Comparison of ENCODE assay signal across 8 cellular contexts in genomic region chr15:40859206-40859851, GRCh38. TPM values are rescaled to one million over a fixed set of nuclear protein-coding genes. Genes with fewer than 3 reads are reported as not detected.
DNase-seq lines count a peak whose midpoint lies in the region; ATAC-seq and TF ChIP-seq lines count a peak whose summit lies in the region.

No MANE protein-coding gene starts in this region.

- ATAC-seq in gastroesophageal sphincter: no peak

- TF ChIP-seq EP300 in gastroesophageal sphincter (IDR thresholded peaks at IDR 0.05): no peak
- no peak for TF ChIP-seq EP300 in transverse colon (IDR thresholded peaks at IDR 0.05; ENCODE audit: low read depth)

- peaks cover 13% of the 10 kb centered on the region for H3K4me1 ChIP-seq in KMS-11 (ENCODE audit: low read depth, poor library complexity, severe bottlenecking)
- peaks cover 0 to 9% (median 0%) of the 10 kb centered on the region in 3 donors for H3K4me1 ChIP-seq in gastroesophageal sphincter
- H3K4me1 ChIP-seq in parathyroid adenoma: no peaks in the 10 kb centered on the region
- peaks cover 3 to 57% (median 47%) of the 10 kb centered on the region in 4 donors for H3K4me1 ChIP-seq in transverse colon

- TF ChIP-seq POLR2A in gastroesophageal sphincter (IDR thresholded peaks at IDR 0.05) (no peak), transverse colon (IDR thresholded peaks at IDR 0.05) (peak; percentile 37)

- H3K27me3 ChIP-seq in KMS-11 (ENCODE audit: insufficient read depth, low read depth) (no peaks in the 10 kb centered on the region), gastroesophageal sphincter (peaks cover 60% of the 10 kb centered on the region), parathyroid adenoma (ENCODE audit: control insufficient read depth, insufficient read depth, low read length) (no peaks in the 10 kb centered on the region), transverse colon (no peaks in the 10 kb centered on the region)

- H3K9ac ChIP-seq in KMS-11 (no peak overlapping the region), parathyroid adenoma (no peak overlapping the region)

- H3K27ac ChIP-seq in KMS-11: no peak overlapping the region
- no peak overlapping the region for H3K27ac ChIP-seq in gastroesophageal sphincter
- no peak overlapping the region for H3K27ac ChIP-seq in parathyroid adenoma
- H3K27ac ChIP-seq in transverse colon: peak overlapping the region; percentile 55 to 83 (median 65)

- H2AFZ ChIP-seq in KMS-11 (ENCODE audit: low read depth) (peak overlapping the region; percentile 26; the same call in 1 of the 2 replicates), parathyroid adenoma (no peak overlapping the region)

- in situ Hi-C loops in SK-MEL-5 (cut with HindIII; ENCODE audit: low pct_unique_long_range_greater_than_20kb, low sequenced_read_pairs) (no loop called here), transverse colon (cut with MboI; ENCODE audit: low pct_ligation_motif_present in 1 of 4, low pct_unique_long_range_greater_than_20kb in 1 of 4, low sequenced_read_pairs in 3 of 4) (loop anchor here in 1 of 4 donors (5.0 kb wide), 1 partner anchor 33 kb away; the partner anchor contains the start of gene VPS18)

- peak; percentile 86 for TF ChIP-seq CTCF in KMS-11 (conservative IDR thresholded peaks at IDR 0.05; ENCODE audit: low read depth, low read length)
- TF ChIP-seq CTCF in gastroesophageal sphincter (IDR thresholded peaks at IDR 0.05): peak in 3 of 4 experiments; percentile 35 to 70 (median 37)
- peak; percentile 65 for TF ChIP-seq CTCF in parathyroid adenoma (IDR thresholded peaks at IDR 0.05)
- TF ChIP-seq CTCF in transverse colon (IDR thresholded peaks at IDR 0.05): peak; percentile 72 to 92 (median 76)

- DNase-seq in DMS53 (lab: John Stamatoyannopoulos, UW): peak; percentile 88
- no peak for DNase-seq in DMS53 treated with DMSO at 0.1 percent for 48 hours (lab: John Stamatoyannopoulos, UW; ENCODE audit: unreplicated experiment)
- peak; percentile 85 for DNase-seq in SK-MEL-5 (ENCODE audit: low read depth, low spot score)
- DNase-seq in activated effector memory CD4-positive, alpha-beta T cell treated with Interleukin-2 at 50 U/mL for 16 hours: peak; percentile 64
- peak; percentile 92 for DNase-seq in transverse colon

- no peaks in the 10 kb centered on the region for H4K20me1 ChIP-seq in KMS-11 (ENCODE audit: insufficient read depth)

- H3K36me3 ChIP-seq in KMS-11 (ENCODE audit: insufficient read depth): no peaks in the 10 kb centered on the region
- H3K36me3 ChIP-seq in gastroesophageal sphincter: no peaks in the 10 kb centered on the region
- H3K36me3 ChIP-seq in parathyroid adenoma (ENCODE audit: control insufficient read depth, insufficient read depth, low read length): no peaks in the 10 kb centered on the region
- peaks cover 0 to 7% (median 0%) of the 10 kb centered on the region in 4 donors for H3K36me3 ChIP-seq in transverse colon

- H3K9me3 ChIP-seq in gastroesophageal sphincter (no peaks in the 10 kb centered on the region), parathyroid adenoma (ENCODE audit: control insufficient read depth, low read length) (no peaks in the 10 kb centered on the region), transverse colon (no peaks in the 10 kb centered on the region)

- H3K79me2 ChIP-seq in KMS-11 (ENCODE audit: insufficient read depth, low read depth): no peaks in the 10 kb centered on the region
- no peaks in the 10 kb centered on the region for H3K79me2 ChIP-seq in parathyroid adenoma

- H3K4me3 ChIP-seq in KMS-11 (IDR thresholded peaks at IDR 0.05; ENCODE audit: insufficient read depth, low read depth, low read length): no peak overlapping the region
- no peak overlapping the region for H3K4me3 ChIP-seq in gastroesophageal sphincter
- no peak overlapping the region for H3K4me3 ChIP-seq in parathyroid adenoma (ENCODE audit: low read depth, low read length)
- no peak overlapping the region for H3K4me3 ChIP-seq in transverse colon

- H3K4me2 ChIP-seq in KMS-11: no peak overlapping the region
- H3K4me2 ChIP-seq in parathyroid adenoma (ENCODE audit: low read length): no peak overlapping the region

- intact Hi-C loops in transverse colon (cut with DNase I; ENCODE audit: low total_unique reads): loop anchor here (2.0 kb wide), 1 partner anchor 33 kb away; no protein-coding TSS in a partner anchor

- WGBS in gastroesophageal sphincter (ENCODE audit: low coverage in 1 of 2), 2 donors: 59 to 61% methylated on average over 9 to 14 of the region's 18 CpGs
- WGBS in transverse colon (ENCODE audit: low coverage in 1 of 2), 2 donors: 41 to 100% methylated on average over 1 to 18 of the region's 18 CpGs

RNA-seq across cellular contexts. Expression of gene RHOV, which starts 14.7 kb away (rescaled TPM):
- 0.32 and 0.82 TPM in 2 replicates for total RNA-seq in SK-MEL-5 (2014; rRNA removed; shearing (Covaris generic))
- polyA plus RNA-seq in SK-MEL-5 (2015; cell fraction: cytosol; rRNA removed): 0.14 and 0.24 TPM in 2 replicates
- 0.42 TPM in 1 of 2 replicates, not detected in the other for polyA plus RNA-seq in SK-MEL-5 (2015; cell fraction: nucleus; rRNA removed)
- 1 to 10 TPM in 1 of 4 donors, not detected in 3; 7.0 TPM for total RNA-seq in gastroesophageal sphincter
- total RNA-seq in transverse colon: 1 to 10 TPM; 2.7 to 6.7 (median 4.0) TPM

RNA-seq across cellular contexts. Expression of gene SPINT1, which starts 15.5 kb away (rescaled TPM):
- 0.32 and 1.4 TPM in 2 replicates for total RNA-seq in SK-MEL-5 (2014; rRNA removed; shearing (Covaris generic))
- polyA plus RNA-seq in SK-MEL-5 (2015; cell fraction: cytosol; rRNA removed): 0.38 and 0.81 TPM in 2 replicates
- 1.6 TPM in 1 of 2 replicates, not detected in the other for polyA plus RNA-seq in SK-MEL-5 (2015; cell fraction: nucleus; rRNA removed)
- total RNA-seq in gastroesophageal sphincter (10 to 100 TPM in 1 of 4 donors, 1 to 10 TPM in 3; 2.0 to 29.8 (median 2.8) TPM), transverse colon (100 to 1,000 TPM; 285 to 729 (median 580) TPM)

RNA-seq across cellular contexts. Expression of gene PPP1R14D, which starts 30.8 kb away (rescaled TPM):
- not detected in 2 replicates for total RNA-seq in SK-MEL-5 (2014; rRNA removed; shearing (Covaris generic))
- polyA plus RNA-seq in SK-MEL-5 (2015; cell fraction: cytosol; rRNA removed): 0.20 TPM in 1 of 2 replicates, not detected in the other
- polyA plus RNA-seq in SK-MEL-5 (2015; cell fraction: nucleus; rRNA removed): not detected in 2 replicates
- total RNA-seq in gastroesophageal sphincter: not detected
- 100 to 1,000 TPM in 3 of 4 donors, 10 to 100 TPM in 1; 19.5 to 256 (median 144) TPM for total RNA-seq in transverse colon

RNA-seq across cellular contexts. Expression of gene VPS18, which starts 34.9 kb away (rescaled TPM):
- 85.6 and 88.6 TPM in 2 replicates for total RNA-seq in SK-MEL-5 (2014; rRNA removed; shearing (Covaris generic))
- 52.0 and 53.3 TPM in 2 replicates for polyA plus RNA-seq in SK-MEL-5 (2015; cell fraction: cytosol; rRNA removed)
- 23.0 and 23.6 TPM in 2 replicates for polyA plus RNA-seq in SK-MEL-5 (2015; cell fraction: nucleus; rRNA removed)
- 10 to 100 TPM; 24.6 to 36.3 (median 29.9) TPM for total RNA-seq in gastroesophageal sphincter
- 10 to 100 TPM; 18.3 to 58.7 (median 21.0) TPM for total RNA-seq in transverse colon

RNA-seq across cellular contexts. Expression of gene DNAJC17, which starts 52.1 kb away (rescaled TPM):
- total RNA-seq in SK-MEL-5 (2014; rRNA removed; shearing (Covaris generic)): 23.5 and 26.9 TPM in 2 replicates
- polyA plus RNA-seq in SK-MEL-5 (2015; cell fraction: cytosol; rRNA removed): 22.3 and 30.6 TPM in 2 replicates
- polyA plus RNA-seq in SK-MEL-5 (2015; cell fraction: nucleus; rRNA removed): 32.0 and 48.7 TPM in 2 replicates
- total RNA-seq in gastroesophageal sphincter: 10 to 100 TPM in 3 of 4 donors, 1 to 10 TPM in 1; 7.8 to 20.5 (median 17.8) TPM
- total RNA-seq in transverse colon: 10 to 100 TPM in 3 of 4 donors, 1 to 10 TPM in 1; 6.0 to 56.9 (median 22.3) TPM

Comparison
In these comparisons a context has a peak if more than half of its experiments do, and no peak if none do; other contexts are left out.
1. H3K27ac ChIP-seq: peak in transverse colon (4 of 4); none in KMS-11 (single experiment), gastroesophageal sphincter (0 of 4) and parathyroid adenoma (single experiment).
2. RNA of gene SPINT1, which starts 15.5 kb away (total RNA-seq): 285 to 729 TPM in transverse colon; 2.0 to 29.8 TPM in gastroesophageal sphincter and 0.32 to 1.4 TPM in SK-MEL-5; every median in the first group is over 4 times any median in the second.
3. RNA of gene PPP1R14D, which starts 30.8 kb away (total RNA-seq): 19.5 to 256 TPM in transverse colon; not detected in SK-MEL-5 and not detected in gastroesophageal sphincter; every median in the first group is over 10 times any median in the second.
4. Peak in every context shown above with its lines, with median percentiles within 50 percentile points of each other: CTCF ChIP-seq.